Comparison of ENCODE assay signal across 20 cellular contexts in genomic region chrX:626745-627509, GRCh38. TPM values are rescaled to one million over a fixed set of nuclear protein-coding genes. Genes with fewer than 3 reads are reported as not detected.
DNase-seq lines count a peak whose midpoint lies in the region; ATAC-seq, FAIRE-seq and TF ChIP-seq lines count a peak whose summit lies in the region.
"Had no signal": no experiment of that assay in that cellular context is flagged by ENCODE, and none has a peak within 500 bp of the region (broad histone marks: within the 10 kb centered on the region; RNA-seq: fewer than 3 reads in every experiment).

No MANE protein-coding gene starts in this region.

- no peak overlapping the region for H3K27ac ChIP-seq in BLaER1 treated with 17β-estradiol and CSF1 and Interleukin-3, amounts not matched to agents 10 nM and 100 nM
- H3K27ac ChIP-seq in K562 (ENCODE audit: extremely low read depth, low read depth, low read length), result no peak overlapping the region
- H3K27ac ChIP-seq in osteoblast (ENCODE audit: low read depth, low read length), result no peak overlapping the region
- H3K27ac ChIP-seq in Peyer's patch, result no peak overlapping the region
- H3K27ac ChIP-seq: foreskin keratinocyte, left ventricle myocardium inferior, psoas muscle, SK-N-MC had no signal

- no peak for TF ChIP-seq RAD21 in K562 (CRISPR knock-in tag; conservative IDR thresholded peaks at IDR 0.05 in 1 of 2, IDR thresholded peaks at IDR 0.05 in 1 of 2)

- peaks cover 80 to 93% (median 88%) of the 10 kb centered on the region in 11 experiments for H3K27me3 ChIP-seq in BLaER1 treated with 17β-estradiol and CSF1 and Interleukin-3, amounts not matched to agents 10 nM and 100 nM
- no peaks in the 10 kb centered on the region; a peak in 1 of 5 replicates for H3K27me3 ChIP-seq in K562 (ENCODE audit: control insufficient read depth in 2 of 2, insufficient read depth in 2 of 2, low read length in 2 of 2)
- H3K27me3 ChIP-seq in osteoblast (ENCODE audit: insufficient read depth, low read length), result peaks cover 16% of the 10 kb centered on the region
- peaks cover 0 to 21% of the 10 kb centered on the region in 2 donors for H3K27me3 ChIP-seq in Peyer's patch
- H3K27me3 ChIP-seq: BE2C had no signal

- intact Hi-C loops in K562 (cut with micrococcal nuclease), result no loop called here

- no peak for FAIRE-seq in K562 (lab: Jason Lieb, UNC)
- FAIRE-seq: GM12891 had no signal

- TF ChIP-seq CTCF in HFF-Myc (IDR thresholded peaks at IDR 0.05; ENCODE audit: low read depth, low read length, missing control alignments) (no peak), K562 (IDR thresholded peaks at IDR 0.05 in 2 of 3, conservative IDR thresholded peaks at IDR 0.05 in 1 of 3; ENCODE audit: insufficient read depth in 2 of 3, low read depth in 1 of 3, low read length in 3 of 3) (no peak), osteoblast (IDR thresholded peaks at IDR 0.05; ENCODE audit: extremely low read depth, low read depth, low read length) (no peak), Peyer's patch (IDR thresholded peaks at IDR 0.05) (no peak)

- CTCF ChIA-PET in K562 (lab: Yijun Ruan, JAX; ENCODE audit: low intra/inter-chr PET ratio), result no interaction called here

- H3K4me2 ChIP-seq in BLaER1 treated with 17β-estradiol and CSF1 and Interleukin-3, amounts not matched to agents 10 nM and 100 nM, result peak overlapping the region in 8 of 11 experiments; percentile 21 to 66 (median 48); a peak in 12 of 22 replicates
- H3K4me2 ChIP-seq in K562 (ENCODE audit: insufficient read depth, low read length) (no peak overlapping the region), osteoblast (ENCODE audit: insufficient read depth, low read length) (peak overlapping the region; percentile 36)

- 0% methylated on average over 11 of the region's 13 CpGs for WGBS in K562 (ENCODE audit: insufficient coverage, low coverage, missing lambda C conversion rate)

- H4K20me1 ChIP-seq in BLaER1 treated with 17β-estradiol and CSF1 and Interleukin-3, amounts not matched to agents 10 nM and 100 nM, result peaks cover 0 to 9% (median 0%) of the 10 kb centered on the region in 11 experiments; a peak in 6 of 22 replicates
- no peaks in the 10 kb centered on the region for H4K20me1 ChIP-seq in K562 (replicated peaks; ENCODE audit: control insufficient read depth, insufficient read depth, low read length)
- no peaks in the 10 kb centered on the region for H4K20me1 ChIP-seq in osteoblast (ENCODE audit: insufficient read depth, low read length)

- H3K9me1 ChIP-seq in K562 (ENCODE audit: control insufficient read depth, insufficient read depth, low read length), result no peaks in the 10 kb centered on the region

- H3K9ac ChIP-seq in BLaER1 treated with 17β-estradiol and CSF1 and Interleukin-3, amounts not matched to agents 10 nM and 100 nM, result no peak overlapping the region
- no peak overlapping the region for H3K9ac ChIP-seq in K562 (ENCODE audit: insufficient read depth in 1 of 2, low read depth in 2 of 2, low read length in 2 of 2)

- POLR2A ChIA-PET in K562 (lab: Yijun Ruan, JAX), result no interaction called here

- H2AFZ ChIP-seq in K562 (ENCODE audit: low read depth, low read length), result no peak overlapping the region
- no peak overlapping the region for H2AFZ ChIP-seq in osteoblast (ENCODE audit: low read length)

- TF ChIP-seq POLR2A in K562 (conservative IDR thresholded peaks at IDR 0.05), result no peak
- TF ChIP-seq POLR2A in Peyer's patch (IDR thresholded peaks at IDR 0.05), result no peak

- no TSS peak for BruUV-seq in K562 (replicated peaks; lab: Mats Ljungman, UMichigan)

- H3K4me3 ChIP-seq in BLaER1 treated with 17β-estradiol and CSF1 and Interleukin-3, amounts not matched to agents 10 nM and 100 nM, result no peak overlapping the region
- peak overlapping the region; percentile 43 for H3K4me3 ChIP-seq in HFF-Myc (replicated peaks; ENCODE audit: low read depth, low read length)
- H3K4me3 ChIP-seq in K562, result no peak overlapping the region
- peak overlapping the region; percentile 43 for H3K4me3 ChIP-seq in osteoblast (ENCODE audit: insufficient read depth, low read length)
- H3K4me3 ChIP-seq in Peyer's patch, result no peak overlapping the region
- H3K4me3 ChIP-seq: HAP-1, left ventricle myocardium inferior, psoas muscle, SK-N-MC had no signal

- no peaks in the 10 kb centered on the region for H3K36me3 ChIP-seq in BLaER1 treated with 17β-estradiol and CSF1 and Interleukin-3, amounts not matched to agents 10 nM and 100 nM
- H3K36me3 ChIP-seq in K562 (ENCODE audit: control insufficient read depth, insufficient read depth, low read length), result no peaks in the 10 kb centered on the region
- H3K36me3 ChIP-seq in osteoblast (ENCODE audit: insufficient read depth, low read length), result no peaks in the 10 kb centered on the region
- no peaks in the 10 kb centered on the region for H3K36me3 ChIP-seq in Peyer's patch
- H3K36me3 ChIP-seq: BE2C, HAP-1, left ventricle myocardium inferior had no signal

- peaks cover 0 to 12% (median 9%) of the 10 kb centered on the region in 10 experiments; a peak in 13 of 20 replicates for H3K4me1 ChIP-seq in BLaER1 treated with 17β-estradiol and CSF1 and Interleukin-3, amounts not matched to agents 10 nM and 100 nM
- no peaks in the 10 kb centered on the region for H3K4me1 ChIP-seq in K562 (replicated peaks in 1 of 2; ENCODE audit: control insufficient read depth in 2 of 2, insufficient read depth in 2 of 2, low read length in 2 of 2)
- no peaks in the 10 kb centered on the region for H3K4me1 ChIP-seq in osteoblast (ENCODE audit: insufficient read depth, low read length)
- H3K4me1 ChIP-seq in Peyer's patch, result peaks cover 0 to 4% (median 0%) of the 10 kb centered on the region in 4 donors
- H3K4me1 ChIP-seq: BE2C, foreskin keratinocyte, HAP-1, psoas muscle had no signal

- in situ Hi-C loops in K562 (cut with MboI), result no loop called here

- ATAC-seq in K562, result peak; percentile 39; the same call in 2 of the 3 replicates
- ATAC-seq: activated T-helper 17 cell treated with anti-CD3 and anti-CD28 coated beads, Interleukin-2, amount 50 U/mL, for 72 hours; foreskin keratinocyte; psoas muscle had no signal

- H3K9me3 ChIP-seq in BLaER1 treated with 17β-estradiol and CSF1 and Interleukin-3, amounts not matched to agents 10 nM and 100 nM (replicated peaks in 1 of 11), result peaks cover 21 to 37% (median 29%) of the 10 kb centered on the region in 11 experiments
- H3K9me3 ChIP-seq in K562 (replicated peaks; ENCODE audit: control insufficient read depth, insufficient read depth, low read depth, low read length) (no peaks in the 10 kb centered on the region), osteoblast (ENCODE audit: low read depth, low read length) (no peaks in the 10 kb centered on the region), Peyer's patch (no peaks in the 10 kb centered on the region)
- H3K9me3 ChIP-seq: BE2C, HAP-1, left ventricle myocardium inferior, psoas muscle had no signal

- H3K79me2 ChIP-seq in K562 (ENCODE audit: control insufficient read depth, insufficient read depth, low read length) (no peaks in the 10 kb centered on the region), osteoblast (ENCODE audit: insufficient read depth, low read length) (no peaks in the 10 kb centered on the region)

- DNase-seq in HFF-Myc (ENCODE audit: extremely low read depth, low read depth) (no peak), K562 (ENCODE audit: extremely low read depth in 1 of 4, low spot score in 3 of 4) (no peak), osteoblast (ENCODE audit: insufficient read length, low spot score, missing footprints) (peak; percentile 80), Peyer's patch (no peak), HUDEP-2 (lab: John Stamatoyannopoulos, UW; ENCODE audit: unreplicated experiment in 76 of 76) (no peak), NCI-H524 treated with DMSO at 0.1 percent for 48 hours (lab: John Stamatoyannopoulos, UW) (no peak)
- DNase-seq: BE2C, foreskin keratinocyte, KG1, left ventricle myocardium inferior, NCI-H1105 treated with DMSO at 0.1 percent for 48 hours had no signal

- TF ChIP-seq EP300 in K562 (IDR thresholded peaks at IDR 0.05; ENCODE audit: low read length), result no peak

TF ChIP-seq in K562, 482 proteins besides CTCF, POLR2A, EP300 and RAD21 (continues in another document):
- no peak for TF ChIP-seq SRSF3 (IDR thresholded peaks at IDR 0.05; ENCODE audit: insufficient read depth, low read length)
- TF ChIP-seq GABPB1 (CRISPR knock-in tag; IDR thresholded peaks at IDR 0.05), result no peak
- TF ChIP-seq MLX (CRISPR knock-in tag; conservative IDR thresholded peaks at IDR 0.05), result no peak
- TF ChIP-seq TGIF2 (CRISPR knock-in tag; IDR thresholded peaks at IDR 0.05), result no peak
- TF ChIP-seq DDX20 (tag; IDR thresholded peaks at IDR 0.05; ENCODE audit: low read depth), result no peak
- TF ChIP-seq DPF2 (IDR thresholded peaks at IDR 0.05), result no peak

RNA-seq across cellular contexts. Expression of gene SHOX, which starts 3.7 kb away (rescaled TPM):
- total RNA-seq in K562 (2011; cell fraction: chromatin; rRNA removed; ENCODE audit: low replicate concordance), result not detected in 2 replicates
- not detected in 2 replicates for total RNA-seq in K562 (2011; cell fraction: nucleolus; rRNA removed)
- not detected in 2 replicates for total RNA-seq in K562 (2011; cell fraction: nucleoplasm; rRNA removed)
- not detected in 2 replicates for total RNA-seq in K562 (2014; rRNA removed)
- not detected in 2 replicates for total RNA-seq in K562 (2014; rRNA removed; fragmentation: Illumina TruSeq; extraction: Trizol)
- total RNA-seq in K562 (2015; rRNA removed; fragmentation: Illumina TruSeq; extraction: Trizol), result not detected in 2 replicates
- total RNA-seq in K562 (2021), result not detected in 2 replicates
- polyA plus RNA-seq in K562 (2011; rRNA removed), result not detected in 2 replicates
- not detected in 2 replicates for polyA plus RNA-seq in K562 (2011; cell fraction: cytosol; rRNA removed)
- not detected in 2 replicates for polyA plus RNA-seq in K562 (2011; cell fraction: nucleus; rRNA removed)
- not detected in 2 replicates for polyA plus RNA-seq in K562 (2012)
- not detected in 2 replicates for polyA plus RNA-seq in K562 (2014; fragmentation: Illumina TruSeq; extraction: Trizol)
- polyA plus RNA-seq in K562 (2014; fragmentation: Nextera tagmentation; extraction: Ambion mirVana), result not detected
- not detected in 2 replicates for polyA plus RNA-seq in K562 (2014; rRNA removed)
- not detected in 2 replicates for polyA minus RNA-seq in K562 (2011; rRNA and poly(A)+ RNA removed)
- not detected in 2 replicates for polyA minus RNA-seq in K562 (2011; cell fraction: cytosol; rRNA and poly(A)+ RNA removed)
- not detected in 2 replicates for polyA minus RNA-seq in K562 (2011; cell fraction: nucleus; rRNA and poly(A)+ RNA removed)
- 11.8 and 13.4 TPM in 2 replicates for total RNA-seq in osteoblast
- not detected for total RNA-seq in Peyer's patch
- total RNA-seq: activated CD8-positive, alpha-beta memory T cell treated with anti-CD3 and anti-CD28 coated beads for 36 hours; activated T-helper 17 cell treated with anti-CD3 and anti-CD28 coated beads, Interleukin-2, amount 50 U/mL, for 72 hours; chondrocyte; foreskin keratinocyte; left ventricle myocardium inferior; myocyte; psoas muscle had no signal
- polyA plus RNA-seq: foreskin keratinocyte had no signal

Comparison
In these comparisons a context has a peak if more than half of its experiments do, and no peak if none do; other contexts are left out.
1. H3K4me3 ChIP-seq: peak in HFF-Myc (single experiment) and osteoblast (single experiment); none in BLaER1 treated with 17β-estradiol and CSF1 and Interleukin-3, amounts not matched to agents 10 nM and 100 nM (0 of 10), K562 (single experiment) and Peyer's patch (0 of 4).
2. RNA of gene SHOX, which starts 3.7 kb away (total RNA-seq): 11.8 to 13.4 TPM in osteoblast; not detected in Peyer's patch and not detected in K562; every median in the first group is over 10 times any median in the second.